Comparison of ENCODE assay signal across 9 cellular contexts in the genomic region with DNA sequence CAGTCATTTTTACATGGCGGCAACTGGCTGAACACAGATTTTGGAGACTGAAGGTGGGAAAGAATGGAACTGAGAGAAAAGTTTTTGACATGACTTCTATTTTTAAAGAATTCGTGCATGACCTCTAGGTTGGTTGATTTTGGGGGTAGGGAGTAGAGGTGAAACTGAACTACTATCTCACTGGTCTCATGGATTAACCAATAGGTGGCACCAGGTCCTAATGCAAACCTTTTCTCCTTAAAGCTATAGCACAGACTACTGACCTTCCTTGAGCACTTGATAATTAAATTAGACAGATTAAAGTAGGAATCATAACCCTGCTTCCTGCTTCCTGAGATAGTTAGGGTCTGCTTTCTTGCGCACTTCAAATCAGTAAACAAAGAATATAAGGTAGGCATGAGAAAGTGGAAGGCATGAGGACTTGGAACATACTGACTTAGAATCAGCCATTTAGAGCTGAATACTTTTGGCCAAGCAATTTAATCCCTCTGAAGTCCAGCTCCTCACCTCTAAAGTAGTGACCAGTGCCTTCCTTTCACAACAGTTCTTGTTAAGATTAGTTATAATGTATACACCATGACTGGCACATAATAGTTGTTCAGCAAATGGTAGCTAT.
DNase-seq lines count a peak whose midpoint lies in the region; TF ChIP-seq lines count a peak whose summit lies in the region.
"Had no signal": no experiment of that assay in that cellular context is flagged by ENCODE, and none has a peak within 500 bp of the region (broad histone marks: within the 10 kb centered on the region; RNA-seq: fewer than 3 reads in every experiment).

No MANE protein-coding gene starts in this region.

- H3K4me2 ChIP-seq in neural progenitor cell: no peak overlapping the region

- H3K79me2 ChIP-seq in neural progenitor cell (ENCODE audit: low read depth): no peaks in the 10 kb centered on the region

- no peaks in the 10 kb centered on the region for H3K9me3 ChIP-seq in neural progenitor cell (ENCODE audit: low read depth)
- H3K9me3 ChIP-seq: upper lobe of right lung had no signal

- H3F3A ChIP-seq in neural progenitor cell (ENCODE audit: low read depth): no peaks in the 10 kb centered on the region

- no peaks in the 10 kb centered on the region for H3K27me3 ChIP-seq in neural progenitor cell
- H3K27me3 ChIP-seq: upper lobe of right lung had no signal

- H3K27ac Mint-ChIP-seq in neural progenitor cell: no peak overlapping the region
- H3K27ac Mint-ChIP-seq in activated CD4-positive, alpha-beta T cell treated with anti-CD3 and anti-CD28 coated beads, Interleukin-2, amount 10 ng/mL, durations not matched to agents 7 days and 5 days: no peak overlapping the region
- H3K27ac Mint-ChIP-seq in activated naive CD4-positive, alpha-beta T cell treated with anti-CD3 and anti-CD28 coated beads, Interleukin-2, amount 10 ng/mL, durations not matched to agents 7 days and 5 days: no peak overlapping the region

- H4K20me1 ChIP-seq in neural progenitor cell (ENCODE audit: low read depth): no peaks in the 10 kb centered on the region

- no peaks in the 10 kb centered on the region for H3K36me3 Mint-ChIP-seq in neural progenitor cell
- H3K36me3 Mint-ChIP-seq in activated CD4-positive, alpha-beta T cell treated with anti-CD3 and anti-CD28 coated beads, Interleukin-2, amount 10 ng/mL, durations not matched to agents 7 days and 5 days (ENCODE audit: low read depth): no peaks in the 10 kb centered on the region
- no peaks in the 10 kb centered on the region for H3K36me3 Mint-ChIP-seq in activated naive CD4-positive, alpha-beta T cell treated with anti-CD3 and anti-CD28 coated beads, Interleukin-2, amount 10 ng/mL, durations not matched to agents 7 days and 5 days

- no peaks in the 10 kb centered on the region for H3K36me3 ChIP-seq in neural progenitor cell
- H3K36me3 ChIP-seq: upper lobe of right lung had no signal

- peaks cover 5% of the 10 kb centered on the region for H3K9me3 Mint-ChIP-seq in neural progenitor cell
- no peaks in the 10 kb centered on the region for H3K9me3 Mint-ChIP-seq in activated CD4-positive, alpha-beta T cell treated with anti-CD3 and anti-CD28 coated beads, Interleukin-2, amount 10 ng/mL, durations not matched to agents 7 days and 5 days
- H3K9me3 Mint-ChIP-seq in activated naive CD4-positive, alpha-beta T cell treated with anti-CD3 and anti-CD28 coated beads, Interleukin-2, amount 10 ng/mL, durations not matched to agents 7 days and 5 days: no peaks in the 10 kb centered on the region

- POLR2A ChIA-PET in activated CD4-positive, alpha-beta T cell treated with anti-CD3 and anti-CD28 coated beads, Interleukin-2, amount 10 ng/mL, durations not matched to agents 7 days and 5 days (lab: Charles Lee): no interaction called here

- no peak overlapping the region for H3K27ac ChIP-seq in neural progenitor cell
- H3K27ac ChIP-seq: upper lobe of right lung had no signal

- no peak overlapping the region for H3K4me3 ChIP-seq in neural progenitor cell
- H3K4me3 ChIP-seq: upper lobe of right lung had no signal

- no peaks in the 10 kb centered on the region for H3K4me1 Mint-ChIP-seq in neural progenitor cell
- no peaks in the 10 kb centered on the region for H3K4me1 Mint-ChIP-seq in activated CD4-positive, alpha-beta T cell treated with anti-CD3 and anti-CD28 coated beads, Interleukin-2, amount 10 ng/mL, durations not matched to agents 7 days and 5 days
- H3K4me1 Mint-ChIP-seq in activated naive CD4-positive, alpha-beta T cell treated with anti-CD3 and anti-CD28 coated beads, Interleukin-2, amount 10 ng/mL, durations not matched to agents 7 days and 5 days: no peaks in the 10 kb centered on the region

- H3K4me3 Mint-ChIP-seq in neural progenitor cell: no peak overlapping the region
- H3K4me3 Mint-ChIP-seq in activated CD4-positive, alpha-beta T cell treated with anti-CD3 and anti-CD28 coated beads, Interleukin-2, amount 10 ng/mL, durations not matched to agents 7 days and 5 days: no peak overlapping the region
- no peak overlapping the region for H3K4me3 Mint-ChIP-seq in activated naive CD4-positive, alpha-beta T cell treated with anti-CD3 and anti-CD28 coated beads, Interleukin-2, amount 10 ng/mL, durations not matched to agents 7 days and 5 days

- no peak overlapping the region for H2AFZ ChIP-seq in neural progenitor cell (replicated peaks)

- CTCF ChIA-PET in activated CD4-positive, alpha-beta T cell treated with anti-CD3 and anti-CD28 coated beads, Interleukin-2, amount 10 ng/mL, durations not matched to agents 7 days and 5 days (lab: Charles Lee): no interaction called here
- CTCF ChIA-PET in activated naive CD4-positive, alpha-beta T cell treated with anti-CD3 and anti-CD28 coated beads, Interleukin-2, amount 10 ng/mL, durations not matched to agents 7 days and 5 days (lab: Charles Lee): no interaction called here

- TF ChIP-seq CTCF in GM12872 (IDR thresholded peaks at IDR 0.05; ENCODE audit: insufficient read depth, low read depth, low read length): peak; percentile 34; the same call in 2 of the 3 replicates
- peak; percentile 63 for TF ChIP-seq CTCF in neural progenitor cell (IDR thresholded peaks at IDR 0.05)

- DNase-seq in M059J (ENCODE audit: low read depth): peak; percentile 62
- DNase-seq in astrocyte of the hippocampus (ENCODE audit: low read depth, low spot score): peak; percentile 24
- peak; percentile 50 for DNase-seq in neural progenitor cell (ENCODE audit: low spot score)
- no peak for DNase-seq in activated CD4-positive, alpha-beta T cell treated with anti-CD3 and anti-CD28 coated beads, Interleukin-2, amount 10 ng/mL, durations not matched to agents 7 days and 5 days
- no peak for DNase-seq in activated naive CD4-positive, alpha-beta T cell treated with anti-CD3 and anti-CD28 coated beads, Interleukin-2, amount 10 ng/mL, durations not matched to agents 7 days and 5 days
- no peak for DNase-seq in activated CD4-positive, alpha-beta T cell treated with anti-CD3 and anti-CD28 coated beads, Interleukin-2, amount 50 U/mL, for 48 hours
- DNase-seq: NCI-H2029 treated with DMSO at 0.1 percent for 48 hours, upper lobe of right lung had no signal

- no peaks in the 10 kb centered on the region for H3K27me3 Mint-ChIP-seq in neural progenitor cell (ENCODE audit: insufficient read depth, low read depth)
- no peaks in the 10 kb centered on the region for H3K27me3 Mint-ChIP-seq in activated CD4-positive, alpha-beta T cell treated with anti-CD3 and anti-CD28 coated beads, Interleukin-2, amount 10 ng/mL, durations not matched to agents 7 days and 5 days
- H3K27me3 Mint-ChIP-seq in activated naive CD4-positive, alpha-beta T cell treated with anti-CD3 and anti-CD28 coated beads, Interleukin-2, amount 10 ng/mL, durations not matched to agents 7 days and 5 days: no peaks in the 10 kb centered on the region

- no peak overlapping the region for H3K9ac ChIP-seq in neural progenitor cell

- H3K4me1 ChIP-seq in neural progenitor cell: no peaks in the 10 kb centered on the region
- H3K4me1 ChIP-seq: upper lobe of right lung had no signal

Comparison
In these comparisons a context has a peak if more than half of its experiments do, and no peak if none do; other contexts are left out.
1. DNase-seq: peak in M059J (single experiment), astrocyte of the hippocampus (single experiment) and neural progenitor cell (single experiment); none in activated CD4-positive, alpha-beta T cell treated with anti-CD3 and anti-CD28 coated beads, Interleukin-2, amount 10 ng/mL, durations not matched to agents 7 days and 5 days (single experiment), activated naive CD4-positive, alpha-beta T cell treated with anti-CD3 and anti-CD28 coated beads, Interleukin-2, amount 10 ng/mL, durations not matched to agents 7 days and 5 days (single experiment) and activated CD4-positive, alpha-beta T cell treated with anti-CD3 and anti-CD28 coated beads, Interleukin-2, amount 50 U/mL, for 48 hours (0 of 2).